ENCODE assay signal across 35 cellular contexts in genomic region chr11:45296085-45296484, GRCh38. TPM values are rescaled to one million over a fixed set of nuclear protein-coding genes. Genes with fewer than 3 reads are reported as not detected.
"Had no signal": no experiment of that assay in that cellular context is flagged by ENCODE, and none has a peak within 500 bp of the region (broad histone marks: within the 10 kb centered on the region; RNA-seq: fewer than 3 reads in every experiment).

No MANE protein-coding gene starts in this region.

- H3K36me3 ChIP-seq: adrenal gland, esophagus squamous epithelium, gastroesophageal sphincter, heart right ventricle had no signal

- H3K4me1 ChIP-seq: adrenal gland, body of pancreas, esophagus squamous epithelium, gastroesophageal sphincter, heart right ventricle had no signal

- H3K4me3 ChIP-seq: adrenal gland, body of pancreas, esophagus squamous epithelium, gastroesophageal sphincter, heart right ventricle had no signal

- H3K9me3 ChIP-seq: adrenal gland, body of pancreas, esophagus squamous epithelium, gastroesophageal sphincter, heart right ventricle had no signal

- DNase-seq: activated CD4-positive, alpha-beta memory T cell treated with anti-CD3 and anti-CD28 coated beads for 36 hours; activated CD4-positive, alpha-beta T cell treated with anti-CD3 and anti-CD28 coated beads for 36 hours; activated CD4-positive, alpha-beta T cell treated with anti-CD3 and anti-CD28 coated beads, Interleukin-2, amount 10 ng/mL, durations not matched to agents 24 days and 14 days; activated CD4-positive, CD25-positive, alpha-beta regulatory T cell; activated CD4-positive, CD25-positive, alpha-beta regulatory T cell treated with anti-CD3 and anti-CD28 coated beads, Interleukin-2, amount 50 U/mL, for 72 hours; activated CD8-positive, alpha-beta memory T cell treated with anti-CD3 and anti-CD28 coated beads, Interleukin-2, amount 10 ng/mL, durations not matched to agents 7 days and 5 days; activated CD8-positive, alpha-beta memory T cell treated with anti-CD3 and anti-CD28 coated beads, Interleukin-2, amount 50 U/mL, for 4 hours; activated CD8-positive, alpha-beta T cell treated with anti-CD3 and anti-CD28 coated beads, Interleukin-2, amount 10 ng/mL, durations not matched to agents 7 days and 5 days; activated effector memory CD4-positive, alpha-beta T cell treated with anti-CD3 and anti-CD28 coated beads, Interleukin-2, amount 50 U/mL, for 16 hours; activated naive CD4-positive, alpha-beta T cell treated with anti-CD3 and anti-CD28 coated beads for 36 hours; activated naive CD8-positive, alpha-beta T cell treated with anti-CD3 and anti-CD28 coated beads for 36 hours; activated naive CD8-positive, alpha-beta T cell treated with anti-CD3 and anti-CD28 coated beads, Interleukin-2, amount 50 U/mL, for 24 hours; activated T-cell treated with anti-CD3 and anti-CD28 coated beads, Interleukin-2, amount 50 U/mL, for 1 hour; activated T-cell treated with anti-CD3 and anti-CD28 coated beads, Interleukin-2, amount 50 U/mL, for 48 hours; adrenal gland; amygdala; aorta; body of pancreas; caudate nucleus; cortex of kidney; dermis blood vessel endothelial cell; effector CD4-positive, alpha-beta T cell; effector memory CD8-positive, alpha-beta T cell; erythroblast; esophagus squamous epithelium; foreskin melanocyte; heart right ventricle; T-helper 2 cell had no signal

- H3K27ac ChIP-seq: adrenal gland, body of pancreas, esophagus squamous epithelium, gastroesophageal sphincter, heart right ventricle had no signal

- ATAC-seq: activated CD4-positive, alpha-beta T cell treated with anti-CD3 and anti-CD28 coated beads for 36 hours; activated CD8-positive, alpha-beta memory T cell treated with anti-CD3 and anti-CD28 coated beads, Interleukin-2, amount 10 ng/mL, durations not matched to agents 7 days and 5 days; activated CD8-positive, alpha-beta T cell treated with anti-CD3 and anti-CD28 coated beads, Interleukin-2, amount 10 ng/mL, durations not matched to agents 7 days and 5 days; activated naive CD8-positive, alpha-beta T cell treated with anti-CD3 and anti-CD28 coated beads, Interleukin-2, amount 50 U/mL, for 24 hours; body of pancreas; effector memory CD8-positive, alpha-beta T cell; gastroesophageal sphincter; heart right ventricle had no signal

- FAIRE-seq: colon had no signal

- H3K27me3 ChIP-seq: body of pancreas had no signal

RNA-seq across cellular contexts. Expression of gene SYT13, which starts 9.9 kb away (rescaled TPM):
- total RNA-seq: activated CD4-positive, alpha-beta memory T cell treated with anti-CD3 and anti-CD28 coated beads for 36 hours; activated CD4-positive, alpha-beta T cell treated with anti-CD3 and anti-CD28 coated beads for 36 hours; activated CD4-positive, alpha-beta T cell treated with anti-CD3 and anti-CD28 coated beads, Interleukin-2, amount 10 ng/mL, durations not matched to agents 24 days and 14 days; activated CD8-positive, alpha-beta memory T cell treated with anti-CD3 and anti-CD28 coated beads for 36 hours; activated CD8-positive, alpha-beta memory T cell treated with anti-CD3 and anti-CD28 coated beads, Interleukin-2, amount 10 ng/mL, durations not matched to agents 7 days and 5 days; activated CD8-positive, alpha-beta T cell treated with anti-CD3 and anti-CD28 coated beads, Interleukin-2, amount 10 ng/mL, durations not matched to agents 7 days and 5 days; activated naive CD4-positive, alpha-beta T cell treated with anti-CD3 and anti-CD28 coated beads for 36 hours; activated naive CD8-positive, alpha-beta T cell treated with anti-CD3 and anti-CD28 coated beads for 36 hours; activated T-helper 1 cell treated with anti-CD3 and anti-CD28 coated beads, Interleukin-12 subunit alpha, Interleukin-12 subunit beta, Interleukin-2, Interleukin-4 antibody, amounts not matched to agents 30 ng/mL and 10 ng/mL and 1 ng/mL, durations not matched to agents 14 hours and 24 hours and 36 hours; activated T-helper 2 cell treated with anti-CD3 and anti-CD28 coated beads, Interferon-gamma antibody, Interleukin-2, Interleukin-4, amounts not matched to agents 10 μg/mL and 5 μg/mL and 100 μg/mL, durations not matched to agents 14 hours and 24 hours and 36 hours; dermis blood vessel endothelial cell; fibroblast of lung; fibroblast of villous mesenchyme had no signal
